Comparison of ENCODE assay signal across 27 cellular contexts in genomic region chr15:53202876-53203275, GRCh38.
"Had no signal": no experiment of that assay in that cellular context is flagged by ENCODE, and none has a peak within 500 bp of the region (broad histone marks: within the 10 kb centered on the region; RNA-seq: fewer than 3 reads in every experiment).

No MANE protein-coding gene starts in this region.

- H3K27ac ChIP-seq: colonic mucosa, heart left ventricle, WERI-Rb-1 had no signal

- H3K4me3 Mint-ChIP-seq: activated CD4-positive, alpha-beta memory T cell treated with anti-CD3 and anti-CD28 coated beads, Interleukin-2, amount 10 ng/mL, durations not matched to agents 7 days and 5 days; activated CD4-positive, alpha-beta T cell treated with anti-CD3 and anti-CD28 coated beads for 36 hours; activated CD4-positive, alpha-beta T cell treated with anti-CD3 and anti-CD28 coated beads, Interleukin-2, amount 10 ng/mL, durations not matched to agents 24 days and 14 days; activated naive CD8-positive, alpha-beta T cell; activated T-cell treated with anti-CD3 and anti-CD28 coated beads, Interleukin-2, amount 50 U/mL, for 24 hours; activated T-cell treated with anti-CD3 and anti-CD28 coated beads, Interleukin-2, amount 50 U/mL, for 72 hours; T-cell; T-helper 1 cell treated with Interleukin-12 subunit alpha and Interleukin-12 subunit beta and Interleukin-4 antibody, amounts not matched to agents 30 μg/mL and 1 μg/mL, for 36 hours had no signal

- H3K4me1 Mint-ChIP-seq: activated CD4-positive, alpha-beta memory T cell treated with anti-CD3 and anti-CD28 coated beads, Interleukin-2, amount 10 ng/mL, durations not matched to agents 7 days and 5 days; activated CD4-positive, alpha-beta T cell treated with anti-CD3 and anti-CD28 coated beads for 36 hours; activated CD4-positive, alpha-beta T cell treated with anti-CD3 and anti-CD28 coated beads, Interleukin-2, amount 10 ng/mL, durations not matched to agents 24 days and 14 days had no signal

- ATAC-seq: activated CD4-positive, alpha-beta T cell treated with anti-CD3 and anti-CD28 coated beads for 36 hours; activated T-cell treated with anti-CD3 and anti-CD28 coated beads, Interleukin-2, amount 50 U/mL, for 72 hours; esophagus mucosa; heart left ventricle; T-cell had no signal

- H3K36me3 ChIP-seq: colonic mucosa, heart left ventricle, WERI-Rb-1 had no signal

- H3K27me3 Mint-ChIP-seq: activated CD4-positive, alpha-beta memory T cell treated with anti-CD3 and anti-CD28 coated beads, Interleukin-2, amount 10 ng/mL, durations not matched to agents 7 days and 5 days; activated CD4-positive, alpha-beta T cell treated with anti-CD3 and anti-CD28 coated beads, Interleukin-2, amount 10 ng/mL, durations not matched to agents 24 days and 14 days had no signal

- H3K27ac Mint-ChIP-seq: activated CD4-positive, alpha-beta memory T cell treated with anti-CD3 and anti-CD28 coated beads, Interleukin-2, amount 10 ng/mL, durations not matched to agents 7 days and 5 days; activated CD4-positive, alpha-beta T cell treated with anti-CD3 and anti-CD28 coated beads for 36 hours; activated CD4-positive, alpha-beta T cell treated with anti-CD3 and anti-CD28 coated beads, Interleukin-2, amount 10 ng/mL, durations not matched to agents 24 days and 14 days; activated naive CD8-positive, alpha-beta T cell; activated T-cell treated with anti-CD3 and anti-CD28 coated beads, Interleukin-2, amount 50 U/mL, for 24 hours; activated T-cell treated with anti-CD3 and anti-CD28 coated beads, Interleukin-2, amount 50 U/mL, for 72 hours; T-cell; T-helper 1 cell treated with Interleukin-12 subunit alpha and Interleukin-12 subunit beta and Interleukin-4 antibody, amounts not matched to agents 30 μg/mL and 1 μg/mL, for 36 hours had no signal

- DNase-seq: activated CD4-positive, alpha-beta memory T cell treated with anti-CD3 and anti-CD28 coated beads, Interleukin-2, amount 10 ng/mL, durations not matched to agents 7 days and 5 days; activated CD4-positive, alpha-beta T cell treated with anti-CD3 and anti-CD28 coated beads for 36 hours; activated CD4-positive, alpha-beta T cell treated with anti-CD3 and anti-CD28 coated beads, Interleukin-2, amount 10 ng/mL, durations not matched to agents 24 days and 14 days; activated CD4-positive, alpha-beta T cell treated with anti-CD3 and anti-CD28 coated beads, Interleukin-2, amount 50 U/mL, for 4 hours; activated CD4-positive, CD25-positive, alpha-beta regulatory T cell; activated CD4-positive, CD25-positive, alpha-beta regulatory T cell treated with anti-CD3 and anti-CD28 coated beads, Interleukin-2, amount 50 U/mL, for 72 hours; activated CD8-positive, alpha-beta memory T cell treated with anti-CD3 and anti-CD28 coated beads, Interleukin-2, amount 50 U/mL, for 48 hours; activated gamma-delta T cell; activated naive CD4-positive, alpha-beta T cell; activated naive CD4-positive, alpha-beta T cell treated with anti-CD3 and anti-CD28 coated beads, Interleukin-2, amount 50 U/mL, for 16 hours; activated T-cell treated with anti-CD3 and anti-CD28 coated beads for 4 hours; activated T-cell treated with anti-CD3 and anti-CD28 coated beads, Interleukin-2, amount 50 U/mL, for 24 hours; activated T-cell treated with anti-CD3 and anti-CD28 coated beads, Interleukin-2, amount 50 U/mL, for 72 hours; amniotic stem cell; anterior cingulate cortex; caudate nucleus; colonic mucosa; effector CD8-positive, alpha-beta T cell; foreskin fibroblast; glutamatergic neuron; heart left ventricle; T-cell; T1000; WERI-Rb-1 had no signal

- H3K27me3 ChIP-seq: colonic mucosa had no signal

- H3K9me3 Mint-ChIP-seq: activated CD4-positive, alpha-beta memory T cell treated with anti-CD3 and anti-CD28 coated beads, Interleukin-2, amount 10 ng/mL, durations not matched to agents 7 days and 5 days; activated CD4-positive, alpha-beta T cell treated with anti-CD3 and anti-CD28 coated beads, Interleukin-2, amount 10 ng/mL, durations not matched to agents 24 days and 14 days; activated T-cell treated with anti-CD3 and anti-CD28 coated beads, Interleukin-2, amount 50 U/mL, for 24 hours had no signal

- H3K9me3 ChIP-seq: colonic mucosa had no signal

- H3K4me3 ChIP-seq: colonic mucosa, heart left ventricle had no signal

- H3K4me1 ChIP-seq: colonic mucosa, heart left ventricle had no signal

- H3K36me3 Mint-ChIP-seq: activated naive CD8-positive, alpha-beta T cell; T-cell had no signal
